In the genomic region with DNA sequence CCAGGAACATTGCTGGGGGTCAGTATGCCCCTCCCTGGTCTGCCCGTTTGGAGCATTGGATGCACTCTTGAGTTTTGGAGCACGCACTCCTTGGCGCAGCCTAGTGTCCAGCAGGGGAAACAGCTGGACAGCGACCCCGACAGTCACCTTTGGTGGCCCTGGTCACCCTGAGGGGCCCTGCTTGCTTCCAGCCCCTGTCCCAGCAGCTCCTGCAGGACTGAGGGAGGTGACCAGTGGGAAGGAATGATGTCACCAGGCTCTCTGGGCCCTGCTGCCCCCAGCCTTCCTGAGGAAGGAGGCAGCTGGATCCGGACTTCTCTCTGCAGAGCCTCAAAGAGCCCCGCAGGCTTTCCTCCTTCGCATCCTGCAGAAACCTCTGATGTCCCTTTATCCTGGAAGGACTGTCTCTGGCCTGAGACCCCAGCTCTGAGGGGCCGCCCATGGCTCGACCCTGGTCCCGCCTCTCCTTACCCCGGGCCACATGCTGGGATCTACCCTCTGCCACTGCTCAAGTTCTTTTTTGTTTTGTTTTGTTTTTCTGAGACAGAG, we compare ENCODE assay signal across 1 cellular context.
A peak's percentile ranks its signal among the peaks of the same experiment; 100 is the strongest.
TF ChIP-seq lines count a peak whose summit lies in the region.

No MANE protein-coding gene starts in this region.

TF ChIP-seq in K562, 482 proteins besides CTCF, POLR2A, EP300 and RAD21:
- 0 out of 4 replicates have a peak, but pooled peaks of 1 of the 2 experiments have one; percentile 22 for TF ChIP-seq RCOR1 (IDR thresholded peaks at IDR 0.05; ENCODE audit: borderline replicate concordance in 1 of 2, low read depth in 2 of 2, low read length in 2 of 2)
- TF ChIP-seq, protein P1, sequence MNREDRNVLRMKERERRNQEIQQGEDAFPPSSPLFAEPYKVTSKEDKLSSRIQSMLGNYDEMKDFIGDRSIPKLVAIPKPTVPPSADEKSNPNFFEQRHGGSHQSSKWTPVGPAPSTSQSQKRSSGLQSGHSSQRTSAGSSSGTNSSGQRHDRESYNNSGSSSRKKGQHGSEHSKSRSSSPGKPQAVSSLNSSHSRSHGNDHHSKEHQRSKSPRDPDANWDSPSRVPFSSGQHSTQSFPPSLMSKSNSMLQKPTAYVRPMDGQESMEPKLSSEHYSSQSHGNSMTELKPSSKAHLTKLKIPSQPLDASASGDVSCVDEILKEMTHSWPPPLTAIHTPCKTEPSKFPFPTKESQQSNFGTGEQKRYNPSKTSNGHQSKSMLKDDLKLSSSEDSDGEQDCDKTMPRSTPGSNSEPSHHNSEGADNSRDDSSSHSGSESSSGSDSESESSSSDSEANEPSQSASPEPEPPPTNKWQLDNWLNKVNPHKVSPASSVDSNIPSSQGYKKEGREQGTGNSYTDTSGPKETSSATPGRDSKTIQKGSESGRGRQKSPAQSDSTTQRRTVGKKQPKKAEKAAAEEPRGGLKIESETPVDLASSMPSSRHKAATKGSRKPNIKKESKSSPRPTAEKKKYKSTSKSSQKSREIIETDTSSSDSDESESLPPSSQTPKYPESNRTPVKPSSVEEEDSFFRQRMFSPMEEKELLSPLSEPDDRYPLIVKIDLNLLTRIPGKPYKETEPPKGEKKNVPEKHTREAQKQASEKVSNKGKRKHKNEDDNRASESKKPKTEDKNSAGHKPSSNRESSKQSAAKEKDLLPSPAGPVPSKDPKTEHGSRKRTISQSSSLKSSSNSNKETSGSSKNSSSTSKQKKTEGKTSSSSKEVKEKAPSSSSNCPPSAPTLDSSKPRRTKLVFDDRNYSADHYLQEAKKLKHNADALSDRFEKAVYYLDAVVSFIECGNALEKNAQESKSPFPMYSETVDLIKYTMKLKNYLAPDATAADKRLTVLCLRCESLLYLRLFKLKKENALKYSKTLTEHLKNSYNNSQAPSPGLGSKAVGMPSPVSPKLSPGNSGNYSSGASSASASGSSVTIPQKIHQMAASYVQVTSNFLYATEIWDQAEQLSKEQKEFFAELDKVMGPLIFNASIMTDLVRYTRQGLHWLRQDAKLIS (CRISPR knock-in tag; IDR thresholded peaks at IDR 0.05) = no peak
- peak; percentile 30; the same call in 1 of the 2 replicates for TF ChIP-seq RB1 (IDR thresholded peaks at IDR 0.05; ENCODE audit: low read depth)
- TF ChIP-seq POLR2H (tag; IDR thresholded peaks at IDR 0.05; ENCODE audit: low read depth) = no peak
- no peak for TF ChIP-seq ESRRB (CRISPR knock-in tag; IDR thresholded peaks at IDR 0.05; ENCODE audit: borderline replicate concordance)
- TF ChIP-seq, protein P2, sequence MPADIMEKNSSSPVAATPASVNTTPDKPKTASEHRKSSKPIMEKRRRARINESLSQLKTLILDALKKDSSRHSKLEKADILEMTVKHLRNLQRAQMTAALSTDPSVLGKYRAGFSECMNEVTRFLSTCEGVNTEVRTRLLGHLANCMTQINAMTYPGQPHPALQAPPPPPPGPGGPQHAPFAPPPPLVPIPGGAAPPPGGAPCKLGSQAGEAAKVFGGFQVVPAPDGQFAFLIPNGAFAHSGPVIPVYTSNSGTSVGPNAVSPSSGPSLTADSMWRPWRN (IDR thresholded peaks at IDR 0.05; ENCODE audit: low read depth) = no peak
- no peak for TF ChIP-seq RBM34 (IDR thresholded peaks at IDR 0.05; ENCODE audit: borderline replicate concordance, insufficient read depth, low read length)
- no peak for TF ChIP-seq ZNF696 (CRISPR knock-in tag; conservative IDR thresholded peaks at IDR 0.05)
- TF ChIP-seq HDAC6 (IDR thresholded peaks at IDR 0.05; ENCODE audit: low read depth, low read length) = no peak
- TF ChIP-seq, protein P3, sequence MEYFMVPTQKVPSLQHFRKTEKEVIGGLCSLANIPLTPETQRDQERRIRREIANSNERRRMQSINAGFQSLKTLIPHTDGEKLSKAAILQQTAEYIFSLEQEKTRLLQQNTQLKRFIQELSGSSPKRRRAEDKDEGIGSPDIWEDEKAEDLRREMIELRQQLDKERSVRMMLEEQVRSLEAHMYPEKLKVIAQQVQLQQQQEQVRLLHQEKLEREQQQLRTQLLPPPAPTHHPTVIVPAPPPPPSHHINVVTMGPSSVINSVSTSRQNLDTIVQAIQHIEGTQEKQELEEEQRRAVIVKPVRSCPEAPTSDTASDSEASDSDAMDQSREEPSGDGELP (CRISPR knock-in tag; IDR thresholded peaks at IDR 0.05; ENCODE audit: borderline replicate concordance) = peak; percentile 69; the same call in 1 of the 2 replicates
- peak in 1 of 2 experiments; percentile 22; a peak in 1 of 4 replicates for TF ChIP-seq MAZ (CRISPR knock-in tag; conservative IDR thresholded peaks at IDR 0.05 in 1 of 2, IDR thresholded peaks at IDR 0.05 in 1 of 2)
- TF ChIP-seq, protein P4, sequence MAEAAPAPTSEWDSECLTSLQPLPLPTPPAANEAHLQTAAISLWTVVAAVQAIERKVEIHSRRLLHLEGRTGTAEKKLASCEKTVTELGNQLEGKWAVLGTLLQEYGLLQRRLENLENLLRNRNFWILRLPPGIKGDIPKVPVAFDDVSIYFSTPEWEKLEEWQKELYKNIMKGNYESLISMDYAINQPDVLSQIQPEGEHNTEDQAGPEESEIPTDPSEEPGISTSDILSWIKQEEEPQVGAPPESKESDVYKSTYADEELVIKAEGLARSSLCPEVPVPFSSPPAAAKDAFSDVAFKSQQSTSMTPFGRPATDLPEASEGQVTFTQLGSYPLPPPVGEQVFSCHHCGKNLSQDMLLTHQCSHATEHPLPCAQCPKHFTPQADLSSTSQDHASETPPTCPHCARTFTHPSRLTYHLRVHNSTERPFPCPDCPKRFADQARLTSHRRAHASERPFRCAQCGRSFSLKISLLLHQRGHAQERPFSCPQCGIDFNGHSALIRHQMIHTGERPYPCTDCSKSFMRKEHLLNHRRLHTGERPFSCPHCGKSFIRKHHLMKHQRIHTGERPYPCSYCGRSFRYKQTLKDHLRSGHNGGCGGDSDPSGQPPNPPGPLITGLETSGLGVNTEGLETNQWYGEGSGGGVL (CRISPR knock-in tag; IDR thresholded peaks at IDR 0.05) = no peak
- TF ChIP-seq STAT5A (IDR thresholded peaks at IDR 0.05; ENCODE audit: borderline replicate concordance, low read length) = no peak
- TF ChIP-seq, protein P5, sequence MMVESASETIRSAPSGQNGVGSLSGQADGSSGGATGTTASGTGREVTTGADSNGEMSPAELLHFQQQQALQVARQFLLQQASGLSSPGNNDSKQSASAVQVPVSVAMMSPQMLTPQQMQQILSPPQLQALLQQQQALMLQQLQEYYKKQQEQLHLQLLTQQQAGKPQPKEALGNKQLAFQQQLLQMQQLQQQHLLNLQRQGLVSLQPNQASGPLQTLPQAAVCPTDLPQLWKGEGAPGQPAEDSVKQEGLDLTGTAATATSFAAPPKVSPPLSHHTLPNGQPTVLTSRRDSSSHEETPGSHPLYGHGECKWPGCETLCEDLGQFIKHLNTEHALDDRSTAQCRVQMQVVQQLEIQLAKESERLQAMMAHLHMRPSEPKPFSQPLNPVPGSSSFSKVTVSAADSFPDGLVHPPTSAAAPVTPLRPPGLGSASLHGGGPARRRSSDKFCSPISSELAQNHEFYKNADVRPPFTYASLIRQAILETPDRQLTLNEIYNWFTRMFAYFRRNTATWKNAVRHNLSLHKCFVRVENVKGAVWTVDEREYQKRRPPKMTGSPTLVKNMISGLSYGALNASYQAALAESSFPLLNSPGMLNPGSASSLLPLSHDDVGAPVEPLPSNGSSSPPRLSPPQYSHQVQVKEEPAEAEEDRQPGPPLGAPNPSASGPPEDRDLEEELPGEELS (CRISPR knock-in tag; IDR thresholded peaks at IDR 0.05; ENCODE audit: borderline replicate concordance) = no peak
- TF ChIP-seq, protein P6, sequence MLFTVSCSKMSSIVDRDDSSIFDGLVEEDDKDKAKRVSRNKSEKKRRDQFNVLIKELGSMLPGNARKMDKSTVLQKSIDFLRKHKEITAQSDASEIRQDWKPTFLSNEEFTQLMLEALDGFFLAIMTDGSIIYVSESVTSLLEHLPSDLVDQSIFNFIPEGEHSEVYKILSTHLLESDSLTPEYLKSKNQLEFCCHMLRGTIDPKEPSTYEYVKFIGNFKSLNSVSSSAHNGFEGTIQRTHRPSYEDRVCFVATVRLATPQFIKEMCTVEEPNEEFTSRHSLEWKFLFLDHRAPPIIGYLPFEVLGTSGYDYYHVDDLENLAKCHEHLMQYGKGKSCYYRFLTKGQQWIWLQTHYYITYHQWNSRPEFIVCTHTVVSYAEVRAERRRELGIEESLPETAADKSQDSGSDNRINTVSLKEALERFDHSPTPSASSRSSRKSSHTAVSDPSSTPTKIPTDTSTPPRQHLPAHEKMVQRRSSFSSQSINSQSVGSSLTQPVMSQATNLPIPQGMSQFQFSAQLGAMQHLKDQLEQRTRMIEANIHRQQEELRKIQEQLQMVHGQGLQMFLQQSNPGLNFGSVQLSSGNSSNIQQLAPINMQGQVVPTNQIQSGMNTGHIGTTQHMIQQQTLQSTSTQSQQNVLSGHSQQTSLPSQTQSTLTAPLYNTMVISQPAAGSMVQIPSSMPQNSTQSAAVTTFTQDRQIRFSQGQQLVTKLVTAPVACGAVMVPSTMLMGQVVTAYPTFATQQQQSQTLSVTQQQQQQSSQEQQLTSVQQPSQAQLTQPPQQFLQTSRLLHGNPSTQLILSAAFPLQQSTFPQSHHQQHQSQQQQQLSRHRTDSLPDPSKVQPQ (CRISPR knock-in tag; IDR thresholded peaks at IDR 0.05; ENCODE audit: borderline replicate concordance) = no peak
- no peak for TF ChIP-seq ZNF77 (CRISPR knock-in tag; IDR thresholded peaks at IDR 0.05)
- TF ChIP-seq, protein P7, sequence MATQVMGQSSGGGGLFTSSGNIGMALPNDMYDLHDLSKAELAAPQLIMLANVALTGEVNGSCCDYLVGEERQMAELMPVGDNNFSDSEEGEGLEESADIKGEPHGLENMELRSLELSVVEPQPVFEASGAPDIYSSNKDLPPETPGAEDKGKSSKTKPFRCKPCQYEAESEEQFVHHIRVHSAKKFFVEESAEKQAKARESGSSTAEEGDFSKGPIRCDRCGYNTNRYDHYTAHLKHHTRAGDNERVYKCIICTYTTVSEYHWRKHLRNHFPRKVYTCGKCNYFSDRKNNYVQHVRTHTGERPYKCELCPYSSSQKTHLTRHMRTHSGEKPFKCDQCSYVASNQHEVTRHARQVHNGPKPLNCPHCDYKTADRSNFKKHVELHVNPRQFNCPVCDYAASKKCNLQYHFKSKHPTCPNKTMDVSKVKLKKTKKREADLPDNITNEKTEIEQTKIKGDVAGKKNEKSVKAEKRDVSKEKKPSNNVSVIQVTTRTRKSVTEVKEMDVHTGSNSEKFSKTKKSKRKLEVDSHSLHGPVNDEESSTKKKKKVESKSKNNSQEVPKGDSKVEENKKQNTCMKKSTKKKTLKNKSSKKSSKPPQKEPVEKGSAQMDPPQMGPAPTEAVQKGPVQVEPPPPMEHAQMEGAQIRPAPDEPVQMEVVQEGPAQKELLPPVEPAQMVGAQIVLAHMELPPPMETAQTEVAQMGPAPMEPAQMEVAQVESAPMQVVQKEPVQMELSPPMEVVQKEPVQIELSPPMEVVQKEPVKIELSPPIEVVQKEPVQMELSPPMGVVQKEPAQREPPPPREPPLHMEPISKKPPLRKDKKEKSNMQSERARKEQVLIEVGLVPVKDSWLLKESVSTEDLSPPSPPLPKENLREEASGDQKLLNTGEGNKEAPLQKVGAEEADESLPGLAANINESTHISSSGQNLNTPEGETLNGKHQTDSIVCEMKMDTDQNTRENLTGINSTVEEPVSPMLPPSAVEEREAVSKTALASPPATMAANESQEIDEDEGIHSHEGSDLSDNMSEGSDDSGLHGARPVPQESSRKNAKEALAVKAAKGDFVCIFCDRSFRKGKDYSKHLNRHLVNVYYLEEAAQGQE (CRISPR knock-in tag; IDR thresholded peaks at IDR 0.05; ENCODE audit: low read depth) = peak; percentile 29; the same call in 1 of the 2 replicates
- no peak for TF ChIP-seq FOXA3 (CRISPR knock-in tag; conservative IDR thresholded peaks at IDR 0.05 in 1 of 2, IDR thresholded peaks at IDR 0.05 in 1 of 2)
- peak; percentile 12; the same call in 1 of the 2 replicates for TF ChIP-seq ATF7 (IDR thresholded peaks at IDR 0.05)
- TF ChIP-seq, protein P8, sequence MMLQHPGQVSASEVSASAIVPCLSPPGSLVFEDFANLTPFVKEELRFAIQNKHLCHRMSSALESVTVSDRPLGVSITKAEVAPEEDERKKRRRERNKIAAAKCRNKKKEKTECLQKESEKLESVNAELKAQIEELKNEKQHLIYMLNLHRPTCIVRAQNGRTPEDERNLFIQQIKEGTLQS (IDR thresholded peaks at IDR 0.05) = peak; percentile 12; the same call in 1 of the 2 replicates
- TF ChIP-seq, protein P8 (CRISPR knock-in tag; conservative IDR thresholded peaks at IDR 0.05) = no peak
- no peak for TF ChIP-seq ZNF780A (CRISPR knock-in tag; IDR thresholded peaks at IDR 0.05)
- TF ChIP-seq ESRRA (IDR thresholded peaks at IDR 0.05; ENCODE audit: borderline replicate concordance, low read depth) = 0 out of 2 replicates have a peak, but pooled peaks have one; percentile 28
- TF ChIP-seq HDAC2 (IDR thresholded peaks at IDR 0.05) = no peak
- TF ChIP-seq GABPB1 (CRISPR knock-in tag; IDR thresholded peaks at IDR 0.05) = no peak
- no peak for TF ChIP-seq DMBX1 (CRISPR knock-in tag; IDR thresholded peaks at IDR 0.05; ENCODE audit: borderline replicate concordance)
- no peak for TF ChIP-seq CXXC5 (CRISPR knock-in tag; IDR thresholded peaks at IDR 0.05)
- TF ChIP-seq RUNX1 (IDR thresholded peaks at IDR 0.05; ENCODE audit: low read depth) = no peak
- no peak for TF ChIP-seq ZC3H8 (IDR thresholded peaks at IDR 0.05)
